12 cellular contexts compared by ENCODE assay signal in genomic region chr5:134007581-134008256, GRCh38. TPM values are rescaled to one million over a fixed set of nuclear protein-coding genes. Genes with fewer than 3 reads are reported as not detected.
DNase-seq lines count a peak whose midpoint lies in the region; ATAC-seq and TF ChIP-seq lines count a peak whose summit lies in the region.
"Had no signal": no experiment of that assay in that cellular context is flagged by ENCODE, and none has a peak within 500 bp of the region (broad histone marks: within the 10 kb centered on the region; RNA-seq: fewer than 3 reads in every experiment).

No MANE protein-coding gene starts in this region.

- no peak for TF ChIP-seq RAD21 in Ishikawa (IDR thresholded peaks at IDR 0.05; ENCODE audit: low read depth)

- H3K36me3 Mint-ChIP-seq in brain, result no peaks in the 10 kb centered on the region
- H3K36me3 Mint-ChIP-seq in nephron progenitor cell (ENCODE audit: low read depth), result no peaks in the 10 kb centered on the region
- H3K36me3 Mint-ChIP-seq in HFFc6 (ENCODE audit: low read depth), result peaks cover 18% of the 10 kb centered on the region

- TF ChIP-seq CTCF in brain (conservative IDR thresholded peaks at IDR 0.05), result no peak
- TF ChIP-seq CTCF in nephron progenitor cell (IDR thresholded peaks at IDR 0.05), result no peak
- TF ChIP-seq CTCF in HFFc6 (IDR thresholded peaks at IDR 0.05), result no peak

- H3K27ac Mint-ChIP-seq in brain (peak overlapping the region in 3 of 5 experiments; percentile 44 to 68 (median 57)), nephron progenitor cell (no peak overlapping the region), HFFc6 (no peak overlapping the region)

- no peak for TF ChIP-seq EP300 in Ishikawa (IDR thresholded peaks at IDR 0.05; ENCODE audit: borderline replicate concordance)

- H3K9me3 Mint-ChIP-seq in brain, result peaks cover 0 to 7% (median 3%) of the 10 kb centered on the region in 5 experiments
- H3K9me3 Mint-ChIP-seq in nephron progenitor cell, result peaks cover 9% of the 10 kb centered on the region
- H3K9me3 Mint-ChIP-seq in HFFc6, result peaks cover 5% of the 10 kb centered on the region; the same call in 1 of the 2 replicates

- no peak for ATAC-seq in GM18870 (IDR thresholded peaks at IDR 0.05; ENCODE audit: unreplicated experiment)
- ATAC-seq: heart left ventricle had no signal

- DNase-seq in EL (peak; percentile 51), nephron progenitor cell (peak; percentile 50), HFFc6 (no peak), islet precursor cell (no peak)
- DNase-seq in central memory CD4-positive, alpha-beta T cell, result no peak
- DNase-seq: activated CD4-positive, alpha-beta T cell treated with anti-CD3 and anti-CD28 coated beads, Interleukin-2, amount 50 U/mL, for 4 hours; Caco-2; heart left ventricle; T1000 had no signal

- H3K4me3 Mint-ChIP-seq in brain (peak overlapping the region in 4 of 5 experiments; percentile 24 to 58 (median 46)), nephron progenitor cell (peak overlapping the region; percentile 48), HFFc6 (no peak overlapping the region)

- peaks cover 3% of the 10 kb centered on the region for H3K27me3 Mint-ChIP-seq in brain
- H3K27me3 Mint-ChIP-seq in nephron progenitor cell (ENCODE audit: low read depth, poor library complexity), result peaks cover 8% of the 10 kb centered on the region
- peaks cover 19% of the 10 kb centered on the region for H3K27me3 Mint-ChIP-seq in HFFc6 (ENCODE audit: insufficient read depth)

- H3K4me1 Mint-ChIP-seq in brain, result peaks cover 41% of the 10 kb centered on the region
- H3K4me1 Mint-ChIP-seq in nephron progenitor cell, result peaks cover 44% of the 10 kb centered on the region
- H3K4me1 Mint-ChIP-seq in HFFc6 (ENCODE audit: low read depth), result peaks cover 20% of the 10 kb centered on the region

TF ChIP-seq in Ishikawa, 13 proteins besides CTCF, POLR2A, EP300 and RAD21:
- TF ChIP-seq FOXM1 (IDR thresholded peaks at IDR 0.05; ENCODE audit: borderline replicate concordance, low read depth), result no peak
- no peak for TF ChIP-seq MAX (IDR thresholded peaks at IDR 0.05)
- no peak for TF ChIP-seq NFIC (IDR thresholded peaks at IDR 0.05)
- TF ChIP-seq YY1 (IDR thresholded peaks at IDR 0.05; ENCODE audit: low read depth), result no peak
- peak; percentile 92 for TF ChIP-seq EGR1 (IDR thresholded peaks at IDR 0.05)
- no peak for TF ChIP-seq CEBPB (IDR thresholded peaks at IDR 0.05)
- TF ChIP-seq, protein P1, sequence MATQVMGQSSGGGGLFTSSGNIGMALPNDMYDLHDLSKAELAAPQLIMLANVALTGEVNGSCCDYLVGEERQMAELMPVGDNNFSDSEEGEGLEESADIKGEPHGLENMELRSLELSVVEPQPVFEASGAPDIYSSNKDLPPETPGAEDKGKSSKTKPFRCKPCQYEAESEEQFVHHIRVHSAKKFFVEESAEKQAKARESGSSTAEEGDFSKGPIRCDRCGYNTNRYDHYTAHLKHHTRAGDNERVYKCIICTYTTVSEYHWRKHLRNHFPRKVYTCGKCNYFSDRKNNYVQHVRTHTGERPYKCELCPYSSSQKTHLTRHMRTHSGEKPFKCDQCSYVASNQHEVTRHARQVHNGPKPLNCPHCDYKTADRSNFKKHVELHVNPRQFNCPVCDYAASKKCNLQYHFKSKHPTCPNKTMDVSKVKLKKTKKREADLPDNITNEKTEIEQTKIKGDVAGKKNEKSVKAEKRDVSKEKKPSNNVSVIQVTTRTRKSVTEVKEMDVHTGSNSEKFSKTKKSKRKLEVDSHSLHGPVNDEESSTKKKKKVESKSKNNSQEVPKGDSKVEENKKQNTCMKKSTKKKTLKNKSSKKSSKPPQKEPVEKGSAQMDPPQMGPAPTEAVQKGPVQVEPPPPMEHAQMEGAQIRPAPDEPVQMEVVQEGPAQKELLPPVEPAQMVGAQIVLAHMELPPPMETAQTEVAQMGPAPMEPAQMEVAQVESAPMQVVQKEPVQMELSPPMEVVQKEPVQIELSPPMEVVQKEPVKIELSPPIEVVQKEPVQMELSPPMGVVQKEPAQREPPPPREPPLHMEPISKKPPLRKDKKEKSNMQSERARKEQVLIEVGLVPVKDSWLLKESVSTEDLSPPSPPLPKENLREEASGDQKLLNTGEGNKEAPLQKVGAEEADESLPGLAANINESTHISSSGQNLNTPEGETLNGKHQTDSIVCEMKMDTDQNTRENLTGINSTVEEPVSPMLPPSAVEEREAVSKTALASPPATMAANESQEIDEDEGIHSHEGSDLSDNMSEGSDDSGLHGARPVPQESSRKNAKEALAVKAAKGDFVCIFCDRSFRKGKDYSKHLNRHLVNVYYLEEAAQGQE (IDR thresholded peaks at IDR 0.05; ENCODE audit: low read depth), result no peak
- no peak for TF ChIP-seq TCF12 (IDR thresholded peaks at IDR 0.05; ENCODE audit: low read depth)
- TF ChIP-seq CREB1 (IDR thresholded peaks at IDR 0.05; ENCODE audit: low read depth), result no peak
- TF ChIP-seq ZBTB7A (IDR thresholded peaks at IDR 0.05; ENCODE audit: low read depth), result no peak
- TF ChIP-seq TEAD4 (IDR thresholded peaks at IDR 0.05), result no peak
- no peak for TF ChIP-seq TAF1 (IDR thresholded peaks at IDR 0.05; ENCODE audit: low read depth)
- peak; percentile 91 for TF ChIP-seq USF1 (IDR thresholded peaks at IDR 0.05)

RNA-seq across cellular contexts. Expression of gene VDAC1, which starts 2.9 kb away (rescaled TPM):
- polyA plus RNA-seq in brain (ENCODE audit: insufficient read depth, low read depth, low replicate concordance), result 174 TPM
- total RNA-seq in HFFc6 (2021; fragmentation: NEBNext Ultra II Directional; extraction: Animal tissue kit (Norgen Biotek cat#: 25700)), result 100 to 1,000 TPM; 276 to 324 (median 316) TPM

RNA-seq across cellular contexts. Expression of gene C5orf15, which starts 39.3 kb away (rescaled TPM):
- polyA plus RNA-seq in brain (ENCODE audit: insufficient read depth, low read depth, low replicate concordance), result 28.7 TPM
- 10 to 100 TPM; 46.2 to 63.5 (median 57.2) TPM for total RNA-seq in HFFc6 (2021; fragmentation: NEBNext Ultra II Directional; extraction: Animal tissue kit (Norgen Biotek cat#: 25700))

Comparison
In these comparisons a context has a peak if more than half of its experiments do, and no peak if none do; other contexts are left out.
1. DNase-seq: peak in EL (single experiment) and nephron progenitor cell (single experiment); none in central memory CD4-positive, alpha-beta T cell (single experiment), HFFc6 (single experiment) and islet precursor cell (single experiment).
2. H3K27ac Mint-ChIP-seq: peak in brain (3 of 5); none in nephron progenitor cell (single experiment) and HFFc6 (single experiment).